Comparison of ENCODE assay signal across 1 cellular context in genomic region chr7:155295511-155295910, GRCh38.
TF ChIP-seq lines count a peak whose summit lies in the region.

No MANE protein-coding gene starts in this region.

TF ChIP-seq in HCT116, 20 proteins besides CTCF, POLR2A, EP300 and RAD21 (continued from another document):
- TF ChIP-seq ZBTB33 (IDR thresholded peaks at IDR 0.05; ENCODE audit: extremely low read depth, insufficient replicate concordance, low read length) (no peak), ATF3 (IDR thresholded peaks at IDR 0.05) (no peak), JUND (IDR thresholded peaks at IDR 0.05) (no peak), ZFX (IDR thresholded peaks at IDR 0.05) (no peak), REST (IDR thresholded peaks at IDR 0.05; ENCODE audit: low read depth) (no peak), MAX (IDR thresholded peaks at IDR 0.05) (no peak)
